Comparison of ENCODE assay signal across 1 cellular context in the genomic region with DNA sequence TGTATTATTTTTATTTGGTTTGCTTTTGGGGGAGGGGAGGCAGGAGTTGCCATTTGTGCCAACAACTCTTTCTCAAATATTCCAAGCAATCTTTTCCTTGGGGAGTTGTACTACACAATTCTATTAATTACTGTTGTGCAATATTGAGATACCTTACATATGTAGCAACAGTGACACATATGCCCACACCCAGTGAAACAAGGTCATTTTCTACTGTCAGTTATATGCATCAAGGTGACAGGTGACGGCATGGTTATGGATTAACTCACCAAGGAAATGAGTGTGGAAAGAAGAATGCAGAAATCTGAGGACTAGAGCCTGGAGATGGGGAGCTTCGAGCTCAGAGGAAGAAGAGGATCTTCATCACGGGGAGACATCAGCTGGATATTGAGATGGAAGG.
A peak's percentile ranks its signal among the peaks of the same experiment; 100 is the strongest.
TF ChIP-seq lines count a peak whose summit lies in the region.

No MANE protein-coding gene starts in this region.

TF ChIP-seq in IMR-90, 13 proteins besides CTCF, POLR2A, EP300 and RAD21:
- TF ChIP-seq ELK1 (IDR thresholded peaks at IDR 0.05; ENCODE audit: borderline replicate concordance, low read depth, low read length) (no peak), USF2 (IDR thresholded peaks at IDR 0.05; ENCODE audit: low read depth, low read length) (no peak), MAFK (IDR thresholded peaks at IDR 0.05; ENCODE audit: low read depth, low read length) (no peak), CEBPB (IDR thresholded peaks at IDR 0.05; ENCODE audit: low read depth, low read length) (peak; percentile 70), RFX5 (IDR thresholded peaks at IDR 0.05; ENCODE audit: low read depth, low read length) (no peak), MAZ (IDR thresholded peaks at IDR 0.05; ENCODE audit: borderline replicate concordance, low read depth, low read length) (no peak), NFE2L2 (IDR thresholded peaks at IDR 0.05; ENCODE audit: low read depth, low read length) (no peak)
